1 cellular context compared by ENCODE assay signal in genomic region chr15:41559239-41559488, GRCh38.
TF ChIP-seq lines count a peak whose summit lies in the region.

No MANE protein-coding gene starts in this region.

TF ChIP-seq in endothelial cell of umbilical vein, 7 proteins besides CTCF, POLR2A, EP300 and RAD21:
- TF ChIP-seq JUN (IDR thresholded peaks at IDR 0.05; ENCODE audit: borderline replicate concordance, insufficient read depth, insufficient read length, low read depth) (no peak), MAX (IDR thresholded peaks at IDR 0.05; ENCODE audit: insufficient read depth, insufficient read length) (no peak), GATA2 (IDR thresholded peaks at IDR 0.05; ENCODE audit: insufficient read depth, insufficient read length, low read depth, low read length) (no peak), FOS (IDR thresholded peaks at IDR 0.05; ENCODE audit: borderline replicate concordance, insufficient read depth, low read length) (no peak), EZH2 (IDR thresholded peaks at IDR 0.05; ENCODE audit: borderline replicate concordance, low read depth, low read length, severe bottlenecking) (no peak), MYC (IDR thresholded peaks at IDR 0.05; ENCODE audit: low read depth, low read length) (no peak), POLR2AphosphoS5 (IDR thresholded peaks at IDR 0.05; ENCODE audit: insufficient read depth, low read depth, low read length) (no peak)
